Comparison of ENCODE assay signal across 8 cellular contexts in the genomic region with DNA sequence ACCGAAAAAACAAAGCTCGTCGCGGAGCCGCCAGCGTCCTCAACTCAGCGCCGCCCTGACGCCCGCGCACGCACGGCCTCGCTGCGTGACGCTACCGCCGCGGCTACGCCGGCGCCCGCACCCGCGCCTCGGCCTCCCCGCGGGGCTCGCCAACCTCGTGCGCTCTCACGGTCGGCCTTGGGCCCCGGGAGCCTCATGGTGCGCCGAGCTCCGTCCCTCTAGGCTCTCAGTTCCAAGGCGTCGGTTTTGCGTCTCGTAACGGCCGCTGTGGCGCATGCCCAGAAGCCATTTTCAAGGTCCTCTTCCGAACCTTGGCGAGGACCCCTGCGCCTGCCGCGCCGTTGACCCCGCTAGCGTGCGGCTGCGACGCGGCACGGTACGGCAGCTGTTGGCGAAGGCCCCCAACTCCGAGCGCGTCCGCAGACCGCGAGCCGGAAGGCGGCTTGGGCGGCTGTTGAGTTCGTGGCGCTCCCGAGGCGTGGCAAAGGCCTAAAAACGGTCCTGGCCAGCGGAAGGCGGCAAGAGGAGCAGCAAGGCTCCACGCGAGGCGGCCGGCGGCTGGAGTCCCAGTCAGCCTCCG. TPM values are rescaled to one million over a fixed set of nuclear protein-coding genes. Genes with fewer than 3 reads are reported as not detected.
DNase-seq lines count a peak whose midpoint lies in the region; FAIRE-seq and TF ChIP-seq lines count a peak whose summit lies in the region.

TSS of gene HENMT1 (minus strand) at position 64 of the 580 bp plus-strand sequence. CDS start 1,209 bp downstream, outside the sequence.

- no peak within 1 kb of the TSS for H4K8ac ChIP-seq in mesendoderm (ENCODE audit: low read depth, low read length)

- peak within 1 kb of the TSS; percentile 64 for H3K4me3 ChIP-seq in H7 (ENCODE audit: insufficient read depth, low read depth, low read length)
- peak within 1 kb of the TSS; percentile 75 for H3K4me3 ChIP-seq in NB4 (ENCODE audit: low read depth, low read length)
- H3K4me3 ChIP-seq in effector memory CD4-positive, alpha-beta T cell (ENCODE audit: insufficient read depth, low read depth, low read length, poor library complexity, severe bottlenecking) = peak within 1 kb of the TSS; percentile 47
- peak within 1 kb of the TSS; percentile 8 for H3K4me3 ChIP-seq in mesendoderm (ENCODE audit: low read length)

- intact Hi-C loops in activated CD4-positive, alpha-beta memory T cell treated with anti-CD3 and anti-CD28 coated beads for 36 hours (cut with micrococcal nuclease) = loop anchor here (1.0 kb wide), 2 partner anchors 15 to 85 kb away; partner anchors contain the start of gene STXBP3

- H3K36me3 ChIP-seq in H7 (replicated peaks; ENCODE audit: control insufficient read depth, insufficient read depth, low read length) = no peaks in the 10 kb centered on the region
- H3K36me3 ChIP-seq in effector memory CD4-positive, alpha-beta T cell (ENCODE audit: control insufficient read depth, insufficient read depth, low read length) = no peaks in the 10 kb centered on the region
- H3K36me3 ChIP-seq in mesendoderm (ENCODE audit: control insufficient read depth, insufficient read depth, low read length) = no peaks in the 10 kb centered on the region

- H4K5ac ChIP-seq in mesendoderm (ENCODE audit: low read length) = peak within 1 kb of the TSS; percentile 56

- H3K27me3 ChIP-seq in H7 (ENCODE audit: control insufficient read depth, insufficient read depth, low read length) (peaks cover 15% of the 10 kb centered on the region), mesendoderm (ENCODE audit: insufficient read depth, low read length, poor library complexity) (no peaks in the 10 kb centered on the region)
- no peaks in the 10 kb centered on the region for H3K27me3 ChIP-seq in effector memory CD4-positive, alpha-beta T cell (replicated peaks; ENCODE audit: control insufficient read depth, insufficient read depth, low read length, poor library complexity, severe bottlenecking)

- peak within 1 kb of the TSS; percentile 12 for H3K18ac ChIP-seq in mesendoderm (ENCODE audit: low read length)

- in situ Hi-C loops in G401 (cut with HindIII; ENCODE audit: low sequenced_read_pairs) = no loop called here

- no peaks in the 10 kb centered on the region for H3K79me2 ChIP-seq in mesendoderm (ENCODE audit: control insufficient read depth, insufficient read depth, low read length)

- CTCF ChIA-PET in activated CD4-positive, alpha-beta memory T cell treated with anti-CD3 and anti-CD28 coated beads for 36 hours (lab: Charles Lee) = interaction anchor here (0.7 to 2.3 kb wide), 7 partner anchors 14 to 149 kb away, joined by 3 to 13 read pairs (median 5); partner anchors contain the start of genes EEIG2 and PRPF38B

- TF ChIP-seq CTCF in NB4 (IDR thresholded peaks at IDR 0.05; ENCODE audit: low read depth, low read length) = no peak

- peak within 1 kb of the TSS; percentile 94 for H3K27ac Mint-ChIP-seq in activated CD4-positive, alpha-beta memory T cell treated with anti-CD3 and anti-CD28 coated beads for 36 hours

- peaks cover 2% of the 10 kb centered on the region for H3K36me3 Mint-ChIP-seq in activated CD4-positive, alpha-beta memory T cell treated with anti-CD3 and anti-CD28 coated beads for 36 hours

- peak within 1 kb of the TSS; percentile 9 for H3K4ac ChIP-seq in mesendoderm (ENCODE audit: low read depth, low read length)

- peak within 1 kb of the TSS; percentile 98 for H3K56ac ChIP-seq in mesendoderm (ENCODE audit: low read length)

- no peak within 1 kb of the TSS for H2BK120ac ChIP-seq in mesendoderm (ENCODE audit: low read depth, low read length)

- peaks cover 37% of the 10 kb centered on the region for H3K4me1 Mint-ChIP-seq in activated CD4-positive, alpha-beta memory T cell treated with anti-CD3 and anti-CD28 coated beads for 36 hours (ENCODE audit: low read depth)

- H3K9ac ChIP-seq in mesendoderm (ENCODE audit: low read length) = peak within 1 kb of the TSS; percentile 69

- POLR2A ChIA-PET in activated CD4-positive, alpha-beta memory T cell treated with anti-CD3 and anti-CD28 coated beads for 36 hours (lab: Charles Lee) = interaction anchor here (0.6 to 4.1 kb wide), 14 partner anchors 9 to 302 kb away, joined by 3 to 79 read pairs (median 4); partner anchors contain the start of genes CLCC1, EEIG2 and PRPF38B

- DNase-seq in G401 (ENCODE audit: low spot score) = peak; percentile 49
- DNase-seq in H7 = peak; percentile 84
- DNase-seq in NB4 (ENCODE audit: low read depth) = peak; percentile 92
- DNase-seq in activated CD4-positive, alpha-beta memory T cell treated with anti-CD3 and anti-CD28 coated beads for 36 hours = peak; percentile 86
- DNase-seq in effector memory CD4-positive, alpha-beta T cell = peak; percentile 62 to 72 (median 65)
- DNase-seq in mesendoderm = peak; percentile 82
- peak; percentile 67 for DNase-seq in stimulated activated CD8-positive, alpha-beta memory T cell treated with anti-CD3 and anti-CD28 coated beads, Interleukin-12 subunit alpha, Interleukin-12 subunit beta, amount 100 ng/mL, for 4 hours (ENCODE audit: low read depth)
- DNase-seq in H54 (ENCODE audit: insufficient read length, low spot score) = no peak

- no peaks in the 10 kb centered on the region for H3K9me3 ChIP-seq in effector memory CD4-positive, alpha-beta T cell (ENCODE audit: control insufficient read depth, low read length)

- H3K79me1 ChIP-seq in mesendoderm (ENCODE audit: low read length) = no peaks in the 10 kb centered on the region

- peak within 1 kb of the TSS; percentile 82 for H3K4me3 Mint-ChIP-seq in activated CD4-positive, alpha-beta memory T cell treated with anti-CD3 and anti-CD28 coated beads for 36 hours

- peak; percentile 76 for TF ChIP-seq POLR2A in NB4 (IDR thresholded peaks at IDR 0.05; ENCODE audit: extremely low read depth, insufficient read length)
- no peak for TF ChIP-seq POLR2A in H54 (IDR thresholded peaks at IDR 0.05; ENCODE audit: low read depth, low read length)

- H2AK5ac ChIP-seq in mesendoderm (ENCODE audit: low read length) = no peak within 1 kb of the TSS

- no peaks in the 10 kb centered on the region for H3K9me3 Mint-ChIP-seq in activated CD4-positive, alpha-beta memory T cell treated with anti-CD3 and anti-CD28 coated beads for 36 hours

- H3K4me2 ChIP-seq in mesendoderm (ENCODE audit: low read length) = peak within 1 kb of the TSS; percentile 42

- no CpG with 5 or more reads among the region's 81 CpGs for WGBS in mesendoderm (ENCODE audit: extremely low coverage, insufficient coverage, low lambda C conversion rate)

- peaks cover 10% of the 10 kb centered on the region for H3K4me1 ChIP-seq in effector memory CD4-positive, alpha-beta T cell (ENCODE audit: control insufficient read depth, insufficient read depth, low read length, poor library complexity, severe bottlenecking)
- no peaks in the 10 kb centered on the region for H3K4me1 ChIP-seq in mesendoderm (ENCODE audit: control insufficient read depth, low read depth, low read length)

- H2BK15ac ChIP-seq in mesendoderm (replicated peaks; ENCODE audit: low read depth) = no peak within 1 kb of the TSS

- H2BK5ac ChIP-seq in mesendoderm (ENCODE audit: low read length) = no peak within 1 kb of the TSS

- FAIRE-seq in H54 (lab: Jason Lieb, UNC) = no peak

- H3K27me3 Mint-ChIP-seq in activated CD4-positive, alpha-beta memory T cell treated with anti-CD3 and anti-CD28 coated beads for 36 hours = no peaks in the 10 kb centered on the region

- H3K27ac ChIP-seq in effector memory CD4-positive, alpha-beta T cell (ENCODE audit: insufficient read depth, low read length, poor library complexity, severe bottlenecking) = peak within 1 kb of the TSS; percentile 96
- H3K27ac ChIP-seq in mesendoderm (ENCODE audit: low read depth, low read length) = no peak within 1 kb of the TSS

- H3K23ac ChIP-seq in mesendoderm (ENCODE audit: low read length) = peak within 1 kb of the TSS; percentile 89

RNA-seq across cellular contexts. Expression of gene HENMT1, which starts in this region (rescaled TPM):
- total RNA-seq in G401 (2014; rRNA removed; shearing (Covaris generic)) = not detected in 2 replicates
- total RNA-seq in H7 (2014; rRNA removed; shearing (Covaris generic)) = 17.5 and 18.0 TPM in 2 replicates
- total RNA-seq in activated CD4-positive, alpha-beta memory T cell treated with anti-CD3 and anti-CD28 coated beads for 36 hours = 10 to 100 TPM; 25.6 to 25.8 TPM
- polyA plus RNA-seq in mesendoderm (2013, experiment 1 of 2) = 7.0 TPM
- 6.8 TPM for polyA plus RNA-seq in mesendoderm (2013, experiment 2 of 2)

Comparison
In these comparisons a context has a peak if more than half of its experiments do, and no peak if none do; other contexts are left out.
1. RNA of gene HENMT1 (total RNA-seq): 25.6 to 25.8 TPM in activated CD4-positive, alpha-beta memory T cell treated with anti-CD3 and anti-CD28 coated beads for 36 hours and 17.5 to 18.0 TPM in H7; not detected in G401; every median in the first group is over 10 times any median in the second.
2. Peak in DNase-seq in G401; RNA of the gene not detected or under 1 TPM.
3. H3K4me3 ChIP-seq: peak in every context shown above with its lines; median percentile 75 in NB4; 64 in H7; 47 in effector memory CD4-positive, alpha-beta T cell; 8 in mesendoderm.